ENCODE assay signal across 17 cellular contexts in genomic region chr3:160948273-160948672, GRCh38.
DNase-seq lines count a peak whose midpoint lies in the region; ATAC-seq and TF ChIP-seq lines count a peak whose summit lies in the region.
"Had no signal": no experiment of that assay in that cellular context is flagged by ENCODE, and none has a peak within 500 bp of the region (broad histone marks: within the 10 kb centered on the region; RNA-seq: fewer than 3 reads in every experiment).

No MANE protein-coding gene starts in this region.

- H3K36me3 Mint-ChIP-seq in WTC11, result no peaks in the 10 kb centered on the region

- H3K36me3 ChIP-seq in right lobe of liver, result no peaks in the 10 kb centered on the region

- H3K4me1 ChIP-seq in right lobe of liver, result peaks cover 0 to 7% (median 3%) of the 10 kb centered on the region in 4 donors

- peak overlapping the region; percentile 36 to 86 (median 57) for H3K27ac ChIP-seq in right lobe of liver
- H3K27ac ChIP-seq: SK-N-MC had no signal

- no peaks in the 10 kb centered on the region for H3K9me3 ChIP-seq in right lobe of liver

- H3K4me3 ChIP-seq in right lobe of liver, result no peak overlapping the region
- H3K4me3 ChIP-seq: SK-N-MC had no signal

- POLR2A ChIA-PET in WTC11 (lab: Charles Lee), result no interaction called here

- no peaks in the 10 kb centered on the region for H3K27me3 Mint-ChIP-seq in WTC11 (ENCODE audit: low read depth)
- H3K27me3 Mint-ChIP-seq: IgD-negative memory B cell had no signal

- no peak for TF ChIP-seq POLR2A in right lobe of liver (IDR thresholded peaks at IDR 0.05)

- no peaks in the 10 kb centered on the region for H3K27me3 ChIP-seq in right lobe of liver

- ATAC-seq in WTC11 (0 out of 2 replicates have a peak, but pooled peaks have one; percentile 22), right lobe of liver (peak in 2 of 4 donors; percentile 98 to 99)

- DNase-seq in Caki2 (ENCODE audit: low read depth) (peak; percentile 59), WTC11 (ENCODE audit: low spot score) (no peak), islet precursor cell (peak; percentile 59), right lobe of liver (peak; percentile 61 to 89 (median 84)), NCI-H226 (no peak), NCI-H510A treated with DMSO at 0.1 percent for 48 hours (lab: John Stamatoyannopoulos, UW) (no peak), putamen (ENCODE audit: low spot score) (no peak), KG1 (lab: John Stamatoyannopoulos, UW) (no peak)
- DNase-seq: CD4-positive, alpha-beta T cell; NCI-H1105 treated with DMSO at 0.1 percent for 48 hours; NCI-H1694 treated with DMSO at 0.1 percent for 48 hours; NCI-H510A; NCI-H82; OCI-M1; SHP77 had no signal

- CTCF ChIA-PET in WTC11 (lab: Charles Lee), result interaction anchor here (1.1 to 1.3 kb wide), 2 partner anchors 28 to 261 kb away, joined by 3 read pairs; no protein-coding TSS in a partner anchor

- TF ChIP-seq CTCF in WTC11 (IDR thresholded peaks at IDR 0.05) (no peak), right lobe of liver (IDR thresholded peaks at IDR 0.05) (no peak)

- in situ Hi-C loops in Caki2 (cut with HindIII; ENCODE audit: low pct_unique_long_range_greater_than_20kb, low sequenced_read_pairs), result no loop called here

- no peaks in the 10 kb centered on the region for H3K9me3 Mint-ChIP-seq in WTC11
- H3K9me3 Mint-ChIP-seq: CD4-positive, alpha-beta T cell; IgD-negative memory B cell had no signal

- no peak overlapping the region for H3K4me3 Mint-ChIP-seq in WTC11
- H3K4me3 Mint-ChIP-seq: CD4-positive, alpha-beta T cell; IgD-negative memory B cell had no signal

- H3K4me1 Mint-ChIP-seq in WTC11, result peaks cover 4% of the 10 kb centered on the region; the same call in 1 of the 2 replicates

- WGBS in right lobe of liver (ENCODE audit: insufficient coverage, low coverage, low lambda C conversion rate, missing lambda C conversion rate), result 19% methylated on average over 3 of the region's 3 CpGs

- intact Hi-C loops in right lobe of liver (cut with DNase I), result loop anchor here in 1 of 2 donors (10.0 kb wide), 1 partner anchor 243 kb away; no protein-coding TSS in a partner anchor

- no peak overlapping the region for H3K27ac Mint-ChIP-seq in WTC11
- H3K27ac Mint-ChIP-seq: CD4-positive, alpha-beta T cell; IgD-negative memory B cell had no signal

TF ChIP-seq in WTC11, 78 proteins besides CTCF, POLR2A, EP300 and RAD21 (continues in another document):
- TF ChIP-seq PRDM15 (CRISPR knock-in tag; IDR thresholded peaks at IDR 0.05) (no peak), MYBL2 (CRISPR knock-in tag; IDR thresholded peaks at IDR 0.05) (no peak), E2F1 (CRISPR knock-in tag; IDR thresholded peaks at IDR 0.05) (no peak), MAX (CRISPR knock-in tag; IDR thresholded peaks at IDR 0.05) (no peak), NR2C2 (CRISPR knock-in tag; IDR thresholded peaks at IDR 0.05) (no peak)
- TF ChIP-seq, protein P1, sequence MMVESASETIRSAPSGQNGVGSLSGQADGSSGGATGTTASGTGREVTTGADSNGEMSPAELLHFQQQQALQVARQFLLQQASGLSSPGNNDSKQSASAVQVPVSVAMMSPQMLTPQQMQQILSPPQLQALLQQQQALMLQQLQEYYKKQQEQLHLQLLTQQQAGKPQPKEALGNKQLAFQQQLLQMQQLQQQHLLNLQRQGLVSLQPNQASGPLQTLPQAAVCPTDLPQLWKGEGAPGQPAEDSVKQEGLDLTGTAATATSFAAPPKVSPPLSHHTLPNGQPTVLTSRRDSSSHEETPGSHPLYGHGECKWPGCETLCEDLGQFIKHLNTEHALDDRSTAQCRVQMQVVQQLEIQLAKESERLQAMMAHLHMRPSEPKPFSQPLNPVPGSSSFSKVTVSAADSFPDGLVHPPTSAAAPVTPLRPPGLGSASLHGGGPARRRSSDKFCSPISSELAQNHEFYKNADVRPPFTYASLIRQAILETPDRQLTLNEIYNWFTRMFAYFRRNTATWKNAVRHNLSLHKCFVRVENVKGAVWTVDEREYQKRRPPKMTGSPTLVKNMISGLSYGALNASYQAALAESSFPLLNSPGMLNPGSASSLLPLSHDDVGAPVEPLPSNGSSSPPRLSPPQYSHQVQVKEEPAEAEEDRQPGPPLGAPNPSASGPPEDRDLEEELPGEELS (CRISPR knock-in tag; IDR thresholded peaks at IDR 0.05), result no peak
- TF ChIP-seq, protein P2, sequence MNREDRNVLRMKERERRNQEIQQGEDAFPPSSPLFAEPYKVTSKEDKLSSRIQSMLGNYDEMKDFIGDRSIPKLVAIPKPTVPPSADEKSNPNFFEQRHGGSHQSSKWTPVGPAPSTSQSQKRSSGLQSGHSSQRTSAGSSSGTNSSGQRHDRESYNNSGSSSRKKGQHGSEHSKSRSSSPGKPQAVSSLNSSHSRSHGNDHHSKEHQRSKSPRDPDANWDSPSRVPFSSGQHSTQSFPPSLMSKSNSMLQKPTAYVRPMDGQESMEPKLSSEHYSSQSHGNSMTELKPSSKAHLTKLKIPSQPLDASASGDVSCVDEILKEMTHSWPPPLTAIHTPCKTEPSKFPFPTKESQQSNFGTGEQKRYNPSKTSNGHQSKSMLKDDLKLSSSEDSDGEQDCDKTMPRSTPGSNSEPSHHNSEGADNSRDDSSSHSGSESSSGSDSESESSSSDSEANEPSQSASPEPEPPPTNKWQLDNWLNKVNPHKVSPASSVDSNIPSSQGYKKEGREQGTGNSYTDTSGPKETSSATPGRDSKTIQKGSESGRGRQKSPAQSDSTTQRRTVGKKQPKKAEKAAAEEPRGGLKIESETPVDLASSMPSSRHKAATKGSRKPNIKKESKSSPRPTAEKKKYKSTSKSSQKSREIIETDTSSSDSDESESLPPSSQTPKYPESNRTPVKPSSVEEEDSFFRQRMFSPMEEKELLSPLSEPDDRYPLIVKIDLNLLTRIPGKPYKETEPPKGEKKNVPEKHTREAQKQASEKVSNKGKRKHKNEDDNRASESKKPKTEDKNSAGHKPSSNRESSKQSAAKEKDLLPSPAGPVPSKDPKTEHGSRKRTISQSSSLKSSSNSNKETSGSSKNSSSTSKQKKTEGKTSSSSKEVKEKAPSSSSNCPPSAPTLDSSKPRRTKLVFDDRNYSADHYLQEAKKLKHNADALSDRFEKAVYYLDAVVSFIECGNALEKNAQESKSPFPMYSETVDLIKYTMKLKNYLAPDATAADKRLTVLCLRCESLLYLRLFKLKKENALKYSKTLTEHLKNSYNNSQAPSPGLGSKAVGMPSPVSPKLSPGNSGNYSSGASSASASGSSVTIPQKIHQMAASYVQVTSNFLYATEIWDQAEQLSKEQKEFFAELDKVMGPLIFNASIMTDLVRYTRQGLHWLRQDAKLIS (CRISPR knock-in tag; IDR thresholded peaks at IDR 0.05; ENCODE audit: borderline replicate concordance), result no peak

Comparison
In these comparisons a context has a peak if more than half of its experiments do, and no peak if none do; other contexts are left out.
1. DNase-seq: peak in Caki2 (single experiment), islet precursor cell (single experiment) and right lobe of liver (3 of 3); none in WTC11 (single experiment), NCI-H226 (single experiment), NCI-H510A treated with DMSO at 0.1 percent for 48 hours (single experiment), putamen (single experiment) and KG1 (single experiment).